26 cellular contexts compared by ENCODE assay signal in genomic region chr10:116240551-116240950, GRCh38. TPM values are rescaled to one million over a fixed set of nuclear protein-coding genes. Genes with fewer than 3 reads are reported as not detected.
"Had no signal": no experiment of that assay in that cellular context is flagged by ENCODE, and none has a peak within 500 bp of the region (broad histone marks: within the 10 kb centered on the region; RNA-seq: fewer than 3 reads in every experiment).

No MANE protein-coding gene starts in this region.

- H3K27ac ChIP-seq: heart right ventricle, hepatocyte, pancreas, prostate gland, stomach, thoracic aorta, tibial artery, upper lobe of right lung had no signal

- H3K27me3 ChIP-seq: hepatocyte, pancreas, stomach, upper lobe of right lung had no signal

- H3K4me2 ChIP-seq: hepatocyte had no signal

- H3K4me3 ChIP-seq: heart right ventricle, hepatocyte, lung, pancreas, prostate gland, skin epidermis, stomach, thoracic aorta, tibial artery, upper lobe of right lung had no signal

- H3K9me3 ChIP-seq: heart right ventricle, pancreas, prostate gland, stomach, thoracic aorta, tibial artery, upper lobe of right lung had no signal

- H3K36me3 ChIP-seq: heart right ventricle, pancreas, prostate gland, stomach, thoracic aorta, tibial artery, upper lobe of right lung had no signal

- DNase-seq: heart right ventricle; islet precursor cell; mesendoderm; naive B cell; natural killer cell; nephron progenitor cell; nucleus accumbens; pancreas; posterior cingulate gyrus; retina; stimulated activated CD4-positive, alpha-beta T cell treated with anti-CD3 and anti-CD28 coated beads, Interleukin-12 subunit alpha, Interleukin-12 subunit beta, amount 100 ng/mL, for 4 hours; stimulated activated CD4-positive, alpha-beta T cell treated with anti-CD3 and anti-CD28 coated beads, Interleukin-15, amount 100 ng/mL, for 24 hours; stimulated activated CD4-positive, alpha-beta T cell treated with anti-CD3 and anti-CD28 coated beads, Interleukin-2, amount 100 ng/mL, for 24 hours; stimulated activated CD4-positive, alpha-beta T cell treated with anti-CD3 and anti-CD28 coated beads, Interleukin-4, amount 100 ng/mL, for 1 hour; stimulated activated naive B cell treated with anti-CD40 and anti-IgM and Interleukin-4, amounts not matched to agents 10 μg/mL and 1 μg/mL and 100 μg/mL, for 72 hours; stimulated activated naive CD8-positive, alpha-beta T cell treated with anti-CD3 and anti-CD28 coated beads, Interleukin-15, Interleukin-2, amounts not matched to agents 100 U/mL and 50 U/mL, for 24 hours; stomach; tibial artery; trophoblast cell; upper lobe of right lung had no signal

- ATAC-seq: natural killer cell; pancreas; stimulated activated naive B cell treated with anti-CD40 and anti-IgM and Interleukin-4, amounts not matched to agents 10 μg/mL and 1 μg/mL and 100 μg/mL, for 72 hours; stimulated activated naive CD8-positive, alpha-beta T cell treated with anti-CD3 and anti-CD28 coated beads, Interleukin-15, Interleukin-2, amounts not matched to agents 100 U/mL and 50 U/mL, for 24 hours; upper lobe of right lung had no signal

- H3K79me2 ChIP-seq: hepatocyte had no signal

- H2AFZ ChIP-seq: hepatocyte had no signal

- H3K4me1 ChIP-seq: heart right ventricle, pancreas, prostate gland, tibial artery, upper lobe of right lung had no signal

RNA-seq across cellular contexts. Expression of gene GFRA1, which starts 32.5 kb away (rescaled TPM):
- total RNA-seq: mononuclear cell, natural killer cell had no signal
